Comparison of ENCODE assay signal across 23 cellular contexts in the genomic region with DNA sequence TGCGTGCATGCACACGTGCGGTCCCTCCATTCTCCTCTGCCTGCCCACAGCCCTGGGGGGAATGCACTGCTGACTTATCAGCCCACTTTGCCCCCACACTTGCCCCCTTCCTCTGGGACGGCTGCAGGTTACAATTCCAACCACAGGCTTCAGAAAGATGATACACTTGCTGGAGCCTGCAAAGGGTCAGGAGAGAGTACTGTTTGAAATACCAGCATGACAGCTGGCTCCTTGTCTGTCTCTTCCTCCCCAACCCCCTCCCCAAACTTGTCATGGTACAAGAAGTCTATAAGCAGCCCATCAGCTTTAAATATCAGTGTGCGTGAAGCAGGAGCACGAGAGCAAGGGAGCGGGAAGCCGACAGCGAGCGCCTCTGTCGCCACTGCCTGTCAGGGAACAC.
"Had no signal": no experiment of that assay in that cellular context is flagged by ENCODE, and none has a peak within 500 bp of the region (broad histone marks: within the 10 kb centered on the region; RNA-seq: fewer than 3 reads in every experiment).

No MANE protein-coding gene starts in this region.

- ATAC-seq: esophagus mucosa, gastrocnemius medialis, heart right ventricle, left lobe of liver, natural killer cell, pancreas, sciatic nerve had no signal

- H3K4me3 ChIP-seq: coronary artery, gastrocnemius medialis, heart right ventricle, pancreas, prostate gland, stomach, thoracic aorta, transverse colon had no signal

- H3K9me3 ChIP-seq: gastrocnemius medialis, heart right ventricle, pancreas, prostate gland, stomach, thoracic aorta, transverse colon had no signal

- H3K36me3 Mint-ChIP-seq: natural killer cell had no signal

- H3K4me1 ChIP-seq: prostate gland had no signal

- H3K9me3 Mint-ChIP-seq: endodermal cell, natural killer cell had no signal

- H3K27ac ChIP-seq: coronary artery, gastrocnemius medialis, prostate gland, stomach, thoracic aorta had no signal

- H3K27ac Mint-ChIP-seq: endodermal cell, natural killer cell had no signal

- H3K27me3 ChIP-seq: gastrocnemius medialis, heart right ventricle, pancreas, stomach, transverse colon had no signal

- H3K4me3 Mint-ChIP-seq: endodermal cell, natural killer cell had no signal

- DNase-seq: effector CD4-positive, alpha-beta T cell; endodermal cell; gastrocnemius medialis; heart right ventricle; hypothalamus; kidney glomerular epithelial cell; mammary epithelial cell; natural killer cell; occipital lobe; pancreas; retina; small intestine; stimulated activated CD4-positive, alpha-beta T cell treated with anti-CD3 and anti-CD28 coated beads, Interleukin-12 subunit alpha, Interleukin-12 subunit beta, amount 100 ng/mL, for 4 hours; stimulated activated naive CD4-positive, alpha-beta T cell; stomach; substantia nigra; transverse colon had no signal
